Comparison of ENCODE assay signal across 19 cellular contexts in genomic region chr1:61297887-61298286, GRCh38.
"Had no signal": no experiment of that assay in that cellular context is flagged by ENCODE, and none has a peak within 500 bp of the region (broad histone marks: within the 10 kb centered on the region; RNA-seq: fewer than 3 reads in every experiment).

No MANE protein-coding gene starts in this region.

- H3K36me3 Mint-ChIP-seq: T-cell had no signal

- DNase-seq: Karpas-422, KG1, MG63, NCI-H1092 treated with DMSO at 0.1 percent for 48 hours, NCI-H1436, NCI-H187, NCI-H2029, NCI-H2081 treated with DMSO at 0.1 percent for 48 hours, NCI-H2171, NCI-H345, NCI-H524, NCI-H526 treated with DMSO at 0.1 percent for 48 hours, NCI-H774, Right ventricle myocardium superior, RPMI8226, SIG-M5, T-cell had no signal

- H3K27ac Mint-ChIP-seq: T-cell had no signal

- H3K9me3 ChIP-seq: MG63, SJSA1 had no signal

- H3K4me3 Mint-ChIP-seq: T-cell had no signal

- H3K4me3 ChIP-seq: MG63, SJSA1, SK-N-MC had no signal

- H3K36me3 ChIP-seq: MG63, SJSA1 had no signal

- ATAC-seq: T-cell had no signal

- H3K27me3 ChIP-seq: MG63, SJSA1 had no signal

- H3K27ac ChIP-seq: SJSA1, SK-N-MC had no signal
